4 cellular contexts compared by ENCODE assay signal in genomic region chr2:165961818-165962217, GRCh38.
"Had no signal": no experiment of that assay in that cellular context is flagged by ENCODE, and none has a peak within 500 bp of the region (broad histone marks: within the 10 kb centered on the region; RNA-seq: fewer than 3 reads in every experiment).

No MANE protein-coding gene starts in this region.

- H3K27ac ChIP-seq: HL-60 had no signal

- H3K4me3 ChIP-seq: K562 had no signal

- ATAC-seq: HepG2, K562 had no signal

- DNase-seq: IMR-90 had no signal
